Comparison of ENCODE assay signal across 15 cellular contexts in genomic region chr18:3985030-3985429, GRCh38.
DNase-seq lines count a peak whose midpoint lies in the region; ATAC-seq and TF ChIP-seq lines count a peak whose summit lies in the region.
"Had no signal": no experiment of that assay in that cellular context is flagged by ENCODE, and none has a peak within 500 bp of the region (broad histone marks: within the 10 kb centered on the region; RNA-seq: fewer than 3 reads in every experiment).

No MANE protein-coding gene starts in this region.

- DNase-seq in activated naive CD8-positive, alpha-beta T cell treated with anti-CD3 and anti-CD28 coated beads, Interleukin-2, amount 50 U/mL, for 24 hours = no peak
- peak; percentile 11 for DNase-seq in OCI-LY7 (ENCODE audit: low spot score)
- no peak for DNase-seq in epithelial cell of prostate (ENCODE audit: low read depth, low spot score)
- no peak for DNase-seq in stimulated activated effector memory CD8-positive, alpha-beta T cell treated with anti-CD3 and anti-CD28 coated beads, Interleukin-12 subunit alpha, Interleukin-12 subunit beta, amount 100 ng/mL, for 72 hours (ENCODE audit: low spot score in 2 of 2)
- DNase-seq in retina = no peak
- no peak for DNase-seq in DMS153 treated with DMSO at 0.1 percent for 48 hours (lab: John Stamatoyannopoulos, UW; ENCODE audit: unreplicated experiment)
- DNase-seq: anterior cingulate cortex; BE2C; endodermal cell; heart right ventricle; stimulated activated CD4-positive, alpha-beta T cell treated with anti-CD3 and anti-CD28 coated beads, Interleukin-2, amount 100 ng/mL, for 24 hours had no signal

- H3K4me1 ChIP-seq in OCI-LY7 (ENCODE audit: insufficient read depth, low read length, poor library complexity, severe bottlenecking) = peaks cover 18% of the 10 kb centered on the region
- H3K4me1 ChIP-seq: BE2C, parathyroid adenoma had no signal

- H2AFZ ChIP-seq in OCI-LY7 (ENCODE audit: low read length) = peak overlapping the region; percentile 92
- H2AFZ ChIP-seq: parathyroid adenoma had no signal

- H3K27me3 Mint-ChIP-seq in activated naive CD8-positive, alpha-beta T cell = no peaks in the 10 kb centered on the region
- H3K27me3 Mint-ChIP-seq in activated naive CD8-positive, alpha-beta T cell treated with anti-CD3 and anti-CD28 coated beads, Interleukin-2, amount 50 U/mL, for 24 hours = no peaks in the 10 kb centered on the region
- H3K27me3 Mint-ChIP-seq: stimulated activated memory B cell treated with anti-CD40 and anti-IgM and Interleukin-4, amounts not matched to agents 10 μg/mL and 1 μg/mL and 100 μg/mL, for 72 hours had no signal

- POLR2A ChIA-PET in OCI-LY7 (lab: Charles Lee) = interaction anchor here (0.7 to 2.4 kb wide), 11 partner anchors 8 to 868 kb away, joined by 3 to 10 read pairs (median 4); no protein-coding TSS in a partner anchor

- peak overlapping the region; percentile 33 for H3K4me2 ChIP-seq in OCI-LY7 (ENCODE audit: low read length)

- no peak overlapping the region for H3K27ac Mint-ChIP-seq in activated naive CD8-positive, alpha-beta T cell
- no peak overlapping the region for H3K27ac Mint-ChIP-seq in activated naive CD8-positive, alpha-beta T cell treated with anti-CD3 and anti-CD28 coated beads, Interleukin-2, amount 50 U/mL, for 24 hours
- H3K27ac Mint-ChIP-seq in stimulated activated effector memory CD8-positive, alpha-beta T cell treated with anti-CD3 and anti-CD28 coated beads, Interleukin-12 subunit alpha, Interleukin-12 subunit beta, amount 100 ng/mL, for 72 hours = peak overlapping the region; percentile 7
- H3K27ac Mint-ChIP-seq: stimulated activated memory B cell treated with anti-CD40 and anti-IgM and Interleukin-4, amounts not matched to agents 10 μg/mL and 1 μg/mL and 100 μg/mL, for 72 hours had no signal

- ATAC-seq in activated naive CD8-positive, alpha-beta T cell treated with anti-CD3 and anti-CD28 coated beads, Interleukin-2, amount 50 U/mL, for 24 hours = no peak
- peak; percentile 50 for ATAC-seq in stimulated activated effector memory CD8-positive, alpha-beta T cell treated with anti-CD3 and anti-CD28 coated beads, Interleukin-12 subunit alpha, Interleukin-12 subunit beta, amount 100 ng/mL, for 72 hours
- ATAC-seq in GM21360 (IDR thresholded peaks at IDR 0.05; ENCODE audit: unreplicated experiment) = no peak
- ATAC-seq: heart right ventricle; stimulated activated memory B cell treated with anti-CD40 and anti-IgM and Interleukin-4, amounts not matched to agents 10 μg/mL and 1 μg/mL and 100 μg/mL, for 72 hours had no signal

- H3K4me3 ChIP-seq in OCI-LY7 (ENCODE audit: low read depth, low read length, poor library complexity, severe bottlenecking) = no peak overlapping the region
- H3K4me3 ChIP-seq: heart right ventricle had no signal

- H3K9me2 ChIP-seq in OCI-LY7 (ENCODE audit: insufficient read depth, low read length) = no peaks in the 10 kb centered on the region

- no peaks in the 10 kb centered on the region for H3K9me3 ChIP-seq in OCI-LY7 (ENCODE audit: low read length)
- H3K9me3 ChIP-seq: BE2C had no signal

- H3K4me3 Mint-ChIP-seq in activated naive CD8-positive, alpha-beta T cell = peak overlapping the region; percentile 21
- H3K4me3 Mint-ChIP-seq in activated naive CD8-positive, alpha-beta T cell treated with anti-CD3 and anti-CD28 coated beads, Interleukin-2, amount 50 U/mL, for 24 hours = no peak overlapping the region
- peak overlapping the region; percentile 2 for H3K4me3 Mint-ChIP-seq in stimulated activated effector memory CD8-positive, alpha-beta T cell treated with anti-CD3 and anti-CD28 coated beads, Interleukin-12 subunit alpha, Interleukin-12 subunit beta, amount 100 ng/mL, for 72 hours
- H3K4me3 Mint-ChIP-seq: endodermal cell; stimulated activated memory B cell treated with anti-CD40 and anti-IgM and Interleukin-4, amounts not matched to agents 10 μg/mL and 1 μg/mL and 100 μg/mL, for 72 hours had no signal

- H4K20me1 ChIP-seq in OCI-LY7 (ENCODE audit: insufficient read depth, low read length) = no peaks in the 10 kb centered on the region

- H3K4me1 Mint-ChIP-seq in activated naive CD8-positive, alpha-beta T cell (ENCODE audit: low read depth) = peaks cover 14% of the 10 kb centered on the region
- peaks cover 11% of the 10 kb centered on the region for H3K4me1 Mint-ChIP-seq in activated naive CD8-positive, alpha-beta T cell treated with anti-CD3 and anti-CD28 coated beads, Interleukin-2, amount 50 U/mL, for 24 hours
- peaks cover 12% of the 10 kb centered on the region for H3K4me1 Mint-ChIP-seq in stimulated activated effector memory CD8-positive, alpha-beta T cell treated with anti-CD3 and anti-CD28 coated beads, Interleukin-12 subunit alpha, Interleukin-12 subunit beta, amount 100 ng/mL, for 72 hours

- TF ChIP-seq CTCF in OCI-LY7 (conservative IDR thresholded peaks at IDR 0.05; ENCODE audit: low read length) = no peak

- peaks cover 2% of the 10 kb centered on the region for H3K36me3 Mint-ChIP-seq in activated naive CD8-positive, alpha-beta T cell
- no peaks in the 10 kb centered on the region for H3K36me3 Mint-ChIP-seq in activated naive CD8-positive, alpha-beta T cell treated with anti-CD3 and anti-CD28 coated beads, Interleukin-2, amount 50 U/mL, for 24 hours (ENCODE audit: low read depth)
- no peaks in the 10 kb centered on the region for H3K36me3 Mint-ChIP-seq in stimulated activated effector memory CD8-positive, alpha-beta T cell treated with anti-CD3 and anti-CD28 coated beads, Interleukin-12 subunit alpha, Interleukin-12 subunit beta, amount 100 ng/mL, for 72 hours
- H3K36me3 Mint-ChIP-seq: stimulated activated memory B cell treated with anti-CD40 and anti-IgM and Interleukin-4, amounts not matched to agents 10 μg/mL and 1 μg/mL and 100 μg/mL, for 72 hours had no signal

- intact Hi-C loops in OCI-LY7 (cut with micrococcal nuclease; ENCODE audit: unreplicated experiment) = no loop called here

- H3K27ac ChIP-seq in OCI-LY7 (ENCODE audit: low read depth, low read length, poor library complexity, severe bottlenecking) (no peak overlapping the region), epithelial cell of prostate (peak overlapping the region; percentile 78)
- H3K27ac ChIP-seq: parathyroid adenoma had no signal

- CTCF ChIA-PET in OCI-LY7 (lab: Charles Lee; ENCODE audit: unreplicated experiment) = interaction anchor here (1.5 kb wide), 1 partner anchor 214 kb away, joined by 4 read pairs; no protein-coding TSS in a partner anchor

- no peaks in the 10 kb centered on the region for H3K79me2 ChIP-seq in OCI-LY7 (ENCODE audit: insufficient read depth, low read depth, low read length)
- H3K79me2 ChIP-seq: parathyroid adenoma had no signal

- BruUV-seq in OCI-LY7 (replicated peaks; lab: Mats Ljungman, UMichigan) = no TSS peak

- H3K9me3 Mint-ChIP-seq in activated naive CD8-positive, alpha-beta T cell (ENCODE audit: low read depth) = no peaks in the 10 kb centered on the region
- H3K9me3 Mint-ChIP-seq in activated naive CD8-positive, alpha-beta T cell treated with anti-CD3 and anti-CD28 coated beads, Interleukin-2, amount 50 U/mL, for 24 hours = no peaks in the 10 kb centered on the region
- peaks cover 5% of the 10 kb centered on the region for H3K9me3 Mint-ChIP-seq in stimulated activated effector memory CD8-positive, alpha-beta T cell treated with anti-CD3 and anti-CD28 coated beads, Interleukin-12 subunit alpha, Interleukin-12 subunit beta, amount 100 ng/mL, for 72 hours
- H3K9me3 Mint-ChIP-seq: endodermal cell; stimulated activated memory B cell treated with anti-CD40 and anti-IgM and Interleukin-4, amounts not matched to agents 10 μg/mL and 1 μg/mL and 100 μg/mL, for 72 hours had no signal

- H3K36me3 ChIP-seq in OCI-LY7 (ENCODE audit: insufficient read depth, low read length) = no peaks in the 10 kb centered on the region
- H3K36me3 ChIP-seq: BE2C, heart right ventricle had no signal
